In the genomic region with DNA sequence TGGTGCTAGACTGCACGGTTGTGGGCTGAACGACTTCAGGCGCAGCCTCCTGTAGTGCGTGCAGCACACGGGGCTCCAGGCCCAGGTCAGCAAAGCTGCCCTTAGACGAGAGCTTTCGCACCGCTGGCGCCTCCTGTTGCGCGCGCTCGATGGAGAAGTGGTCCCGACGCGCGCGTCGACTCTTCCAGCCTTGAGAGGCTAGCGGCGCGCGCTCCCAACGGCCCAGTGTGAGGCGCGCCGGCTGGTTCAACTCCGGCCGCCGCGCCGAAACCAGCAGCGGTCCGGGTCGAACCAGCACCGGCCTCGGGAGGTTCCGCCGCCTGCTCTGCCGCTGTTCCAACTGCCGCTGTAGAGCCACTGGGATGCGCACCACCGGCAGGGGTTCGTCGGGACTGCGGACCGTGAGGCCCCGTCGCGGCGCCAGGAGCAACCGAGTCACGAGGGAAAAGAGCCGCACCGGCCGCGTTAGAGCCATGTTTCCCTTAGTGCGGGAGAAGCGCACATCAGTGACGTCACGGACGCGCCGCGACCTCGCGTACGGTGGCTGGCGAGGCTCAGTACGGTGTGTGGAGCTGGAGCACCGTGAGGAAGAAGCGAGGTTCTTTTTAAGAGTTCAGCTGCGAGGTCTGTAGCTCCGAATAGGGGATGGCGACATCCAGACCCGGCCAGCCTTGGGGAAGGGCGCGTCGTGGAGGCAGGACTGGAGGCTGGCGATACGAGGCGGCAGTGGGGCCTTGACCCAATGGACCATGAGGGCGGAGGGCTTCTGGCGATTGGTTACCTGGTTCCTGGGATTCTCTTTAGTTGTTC, we compare ENCODE assay signal across 8 cellular contexts. TPM values are rescaled to one million over a fixed set of nuclear protein-coding genes. Genes with fewer than 3 reads are reported as not detected.
A peak's percentile ranks its signal among the peaks of the same experiment; 100 is the strongest.
DNase-seq lines count a peak whose midpoint lies in the region; ATAC-seq and TF ChIP-seq lines count a peak whose summit lies in the region.

A gene with protein sequence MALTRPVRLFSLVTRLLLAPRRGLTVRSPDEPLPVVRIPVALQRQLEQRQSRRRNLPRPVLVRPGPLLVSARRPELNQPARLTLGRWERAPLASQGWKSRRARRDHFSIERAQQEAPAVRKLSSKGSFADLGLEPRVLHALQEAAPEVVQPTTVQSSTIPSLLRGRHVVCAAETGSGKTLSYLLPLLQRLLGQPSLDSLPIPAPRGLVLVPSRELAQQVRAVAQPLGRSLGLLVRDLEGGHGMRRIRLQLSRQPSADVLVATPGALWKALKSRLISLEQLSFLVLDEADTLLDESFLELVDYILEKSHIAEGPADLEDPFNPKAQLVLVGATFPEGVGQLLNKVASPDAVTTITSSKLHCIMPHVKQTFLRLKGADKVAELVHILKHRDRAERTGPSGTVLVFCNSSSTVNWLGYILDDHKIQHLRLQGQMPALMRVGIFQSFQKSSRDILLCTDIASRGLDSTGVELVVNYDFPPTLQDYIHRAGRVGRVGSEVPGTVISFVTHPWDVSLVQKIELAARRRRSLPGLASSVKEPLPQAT (minus strand): TSS at position 505 of the 810 bp plus-strand sequence. CDS start 30 bp downstream, at position 475.
TSS of gene DUS2 (plus strand) at position 557 of the 810 bp plus-strand sequence. CDS start 14,740 bp downstream, outside the sequence.

- H3K27me3 ChIP-seq in CD4-positive, alpha-beta T cell (ENCODE audit: control insufficient read depth, insufficient read depth, low read length): no peaks in the 10 kb centered on the region
- H3K27me3 ChIP-seq in ectodermal cell (ENCODE audit: control insufficient read depth, insufficient read depth, low read length, poor library complexity, severe bottlenecking) (no peaks in the 10 kb centered on the region), lung (ENCODE audit: control insufficient read depth, insufficient read depth) (no peaks in the 10 kb centered on the region)

- POLR2A ChIA-PET in CD4-positive, alpha-beta T cell (lab: Charles Lee): interaction anchor here (0.6 to 5.1 kb wide), 16 partner anchors 10 to 796 kb away, joined by 3 to 73 read pairs (median 4); partner anchors contain the start of genes DPEP2, NFATC3, PSMB10 and TMEM208

- CTCF ChIA-PET in CD4-positive, alpha-beta T cell (lab: Charles Lee): interaction anchor here (0.7 to 1.9 kb wide), 4 partner anchors 24 to 162 kb away, joined by 3 to 6 read pairs (median 4); partner anchors contain the start of gene DPEP2

- peak within 1 kb of the TSS; percentile 100 for H3K4me3 ChIP-seq in ectodermal cell (ENCODE audit: insufficient read depth, low read depth, low read length)
- peak within 1 kb of the TSS; percentile 98 for H3K4me3 ChIP-seq in lung

- ATAC-seq in CD4-positive, alpha-beta T cell (ENCODE audit: poor library complexity): peak; percentile 95
- ATAC-seq in GM19452 (IDR thresholded peaks at IDR 0.05; ENCODE audit: unreplicated experiment) (peak; percentile 76), lung (ENCODE audit: insufficient read depth, low FRiP score) (peak; percentile 99)

- WGBS in ectodermal cell, 2 experiments: 0% methylated on average over 84 of the region's 84 CpGs
- WGBS in lung, 2 donors: 0% methylated on average over 70 to 84 of the region's 84 CpGs

- H3K9me3 ChIP-seq in CD4-positive, alpha-beta T cell (ENCODE audit: control insufficient read depth, low read length): no peaks in the 10 kb centered on the region
- H3K9me3 ChIP-seq in ectodermal cell (ENCODE audit: control insufficient read depth, low read length) (no peaks in the 10 kb centered on the region), lung (ENCODE audit: control insufficient read depth in 2 of 2, insufficient read depth in 1 of 2, low read length in 1 of 2) (no peaks in the 10 kb centered on the region)

- no peak for TF ChIP-seq CTCF in CD4-positive, alpha-beta T cell (IDR thresholded peaks at IDR 0.05)
- peak; percentile 1 for TF ChIP-seq CTCF in lung (IDR thresholded peaks at IDR 0.05; ENCODE audit: control extremely low read depth, extremely low read depth)

- no peaks in the 10 kb centered on the region for H3K27me3 Mint-ChIP-seq in CD4-positive, alpha-beta T cell

- H3K4me1 Mint-ChIP-seq in CD4-positive, alpha-beta T cell (ENCODE audit: low read depth): peaks cover 28% of the 10 kb centered on the region

- DNase-seq in CD4-positive, alpha-beta T cell: peak; percentile 88 to 98 (median 92)
- DNase-seq in HPDE6-E6E7 (ENCODE audit: extremely low spot score) (peak; percentile 91), lung (ENCODE audit: low spot score) (peak; percentile 92)
- peak; percentile 68 for DNase-seq in NK-92 treated with Interleukin-12 subunit alpha and Interleukin-12 subunit beta, amount 100 ng/mL, for 24 hours (lab: John Stamatoyannopoulos, UW)
- peak; percentile 84 to 93 for DNase-seq in activated CD8-positive, alpha-beta memory T cell treated with anti-CD3 and anti-CD28 coated beads for 1 hour (ENCODE audit: extremely low read depth in 1 of 2, low read depth in 1 of 2)
- DNase-seq in stimulated activated CD4-positive, alpha-beta T cell treated with anti-CD3 and anti-CD28 coated beads, TNF-alpha, amount 100 ng/mL, for 1 hour (ENCODE audit: low read depth in 3 of 3, low spot score in 1 of 3): peak; percentile 75 to 94 (median 89)

- peaks cover 45% of the 10 kb centered on the region for H3K36me3 Mint-ChIP-seq in CD4-positive, alpha-beta T cell (ENCODE audit: low read depth)

- H3K4me3 Mint-ChIP-seq in CD4-positive, alpha-beta T cell: peak within 1 kb of the TSS; percentile 93

- intact Hi-C loops in CD4-positive, alpha-beta T cell (cut with DNase I, micrococcal nuclease): loop anchor here (2.0 kb wide), 2 partner anchors 30 to 86 kb away; partner anchors contain the start of gene PSMB10 (in 1 of the 2)

- H3K4me1 ChIP-seq in ectodermal cell (ENCODE audit: control insufficient read depth, insufficient read depth, low read length): peaks cover 15% of the 10 kb centered on the region
- peaks cover 9% of the 10 kb centered on the region in 2 donors for H3K4me1 ChIP-seq in lung (ENCODE audit: control insufficient read depth in 2 of 2, insufficient read depth in 2 of 2, low read length in 2 of 2)

- H3K27ac ChIP-seq in CD4-positive, alpha-beta T cell (ENCODE audit: low read depth, low read length): peak within 1 kb of the TSS; percentile 78
- H3K27ac ChIP-seq in ectodermal cell (ENCODE audit: insufficient read depth, low read depth, low read length, poor library complexity, severe bottlenecking) (peak within 1 kb of the TSS; percentile 63), lung (ENCODE audit: low read depth in 1 of 2, low read length in 1 of 2) (peak within 1 kb of the TSS; percentile 73 to 74)

- no peaks in the 10 kb centered on the region for H3K9me3 Mint-ChIP-seq in CD4-positive, alpha-beta T cell

- peak within 1 kb of the TSS; percentile 90 for H3K27ac Mint-ChIP-seq in CD4-positive, alpha-beta T cell

- no peaks in the 10 kb centered on the region for H3K36me3 ChIP-seq in ectodermal cell (ENCODE audit: control insufficient read depth, insufficient read depth, low read length)
- H3K36me3 ChIP-seq in lung (ENCODE audit: control insufficient read depth in 2 of 2, insufficient read depth in 2 of 2, low read length in 2 of 2): peaks cover 0 to 5% of the 10 kb centered on the region in 2 donors

RNA-seq across cellular contexts. Expression of the first gene that starts in this region (rescaled TPM):
- total RNA-seq in CD4-positive, alpha-beta T cell: 10 to 100 TPM; 18.9 to 19.4 TPM
- polyA plus RNA-seq in ectodermal cell (2013, experiment 1 of 4): 12.1 TPM
- 16.2 TPM for polyA plus RNA-seq in ectodermal cell (2013, experiment 2 of 4)
- 14.4 TPM for polyA plus RNA-seq in ectodermal cell (2013, experiment 3 of 4)
- 14.5 TPM for polyA plus RNA-seq in ectodermal cell (2013, experiment 4 of 4)
- 10 to 100 TPM in 1 of 2 donors, 1 to 10 TPM in 1; 6.6 to 12.5 TPM for total RNA-seq in lung
- polyA plus RNA-seq in lung: 10 to 100 TPM in 1 of 2 donors, 1 to 10 TPM in 1; 9.4 to 14.5 TPM

RNA-seq across cellular contexts. Expression of gene DUS2, which starts in this region (rescaled TPM):
- 10 to 100 TPM; 10.4 to 13.6 TPM for total RNA-seq in CD4-positive, alpha-beta T cell
- polyA plus RNA-seq in ectodermal cell (2013, experiment 1 of 4): 16.3 TPM
- 14.7 TPM for polyA plus RNA-seq in ectodermal cell (2013, experiment 2 of 4)
- polyA plus RNA-seq in ectodermal cell (2013, experiment 3 of 4): 17.3 TPM
- 16.6 TPM for polyA plus RNA-seq in ectodermal cell (2013, experiment 4 of 4)
- 10 to 100 TPM; 14.2 to 17.1 TPM for total RNA-seq in lung
- 10 to 100 TPM in 1 of 2 donors, 1 to 10 TPM in 1; 8.1 to 13.2 TPM for polyA plus RNA-seq in lung

Comparison
In these comparisons a context has a peak if more than half of its experiments do, and no peak if none do; other contexts are left out.
1. Peak in every context shown above with its lines: DNase-seq, ATAC-seq, H3K4me3 ChIP-seq and H3K27ac ChIP-seq.